19 cellular contexts compared by ENCODE assay signal in genomic region chr20:46063151-46063550, GRCh38. TPM values are rescaled to one million over a fixed set of nuclear protein-coding genes. Genes with fewer than 3 reads are reported as not detected.
DNase-seq lines count a peak whose midpoint lies in the region; ATAC-seq and TF ChIP-seq lines count a peak whose summit lies in the region.
"Had no signal": no experiment of that assay in that cellular context is flagged by ENCODE, and none has a peak within 500 bp of the region (broad histone marks: within the 10 kb centered on the region; RNA-seq: fewer than 3 reads in every experiment).

No MANE protein-coding gene starts in this region.

- WGBS in endodermal cell (ENCODE audit: insufficient coverage in 1 of 2, insufficient read length in 1 of 2), 2 experiments = 97 to 100% methylated on average over 2 to 8 of the region's 8 CpGs

- intact Hi-C loops in activated CD4-positive, alpha-beta memory T cell treated with anti-CD3 and anti-CD28 coated beads for 36 hours (cut with micrococcal nuclease) = loop anchor here (2.0 kb wide), 1 partner anchor 26 kb away; the partner anchor contains the start of gene NCOA5

- H3K27me3 Mint-ChIP-seq in activated T-cell treated with anti-CD3 and anti-CD28 coated beads, Interleukin-2, amount 50 U/mL, for 72 hours (ENCODE audit: low read depth) = peaks cover 10% of the 10 kb centered on the region
- H3K27me3 Mint-ChIP-seq in activated CD4-positive, alpha-beta memory T cell treated with anti-CD3 and anti-CD28 coated beads for 36 hours = peaks cover 1% of the 10 kb centered on the region
- H3K27me3 Mint-ChIP-seq in endodermal cell (ENCODE audit: insufficient read depth) (peaks cover 15% of the 10 kb centered on the region), T-helper 17 cell (peaks cover 6% of the 10 kb centered on the region)

- peaks cover 19% of the 10 kb centered on the region for H3K27me3 ChIP-seq in endodermal cell (ENCODE audit: control insufficient read depth, insufficient read depth, low read length, poor library complexity, severe bottlenecking)

- H3K36me3 Mint-ChIP-seq in activated T-cell treated with anti-CD3 and anti-CD28 coated beads, Interleukin-2, amount 50 U/mL, for 72 hours (ENCODE audit: insufficient read depth in 2 of 2) = peaks cover 22 to 47% of the 10 kb centered on the region in 2 donors
- H3K36me3 Mint-ChIP-seq in activated CD4-positive, alpha-beta memory T cell treated with anti-CD3 and anti-CD28 coated beads for 36 hours = peaks cover 72% of the 10 kb centered on the region
- peaks cover 65% of the 10 kb centered on the region for H3K36me3 Mint-ChIP-seq in endodermal cell (ENCODE audit: low read depth)
- peaks cover 24% of the 10 kb centered on the region for H3K36me3 Mint-ChIP-seq in T-helper 17 cell (ENCODE audit: low read depth)

- peaks cover 56% of the 10 kb centered on the region for H3K4me1 Mint-ChIP-seq in activated T-cell treated with anti-CD3 and anti-CD28 coated beads, Interleukin-2, amount 50 U/mL, for 72 hours (ENCODE audit: low read depth)
- H3K4me1 Mint-ChIP-seq in activated CD4-positive, alpha-beta memory T cell treated with anti-CD3 and anti-CD28 coated beads for 36 hours (ENCODE audit: low read depth) = peaks cover 61% of the 10 kb centered on the region
- H3K4me1 Mint-ChIP-seq in endodermal cell = peaks cover 7% of the 10 kb centered on the region
- H3K4me1 Mint-ChIP-seq in T-helper 17 cell = peaks cover 49% of the 10 kb centered on the region

- no peak overlapping the region for H3K9ac ChIP-seq in endodermal cell (ENCODE audit: extremely low read depth, low read length, poor library complexity, severe bottlenecking)

- CTCF ChIA-PET in activated CD4-positive, alpha-beta memory T cell treated with anti-CD3 and anti-CD28 coated beads for 36 hours (lab: Charles Lee) = interaction anchor here (1.5 to 1.8 kb wide), 2 partner anchors 49 to 50 kb away, joined by 4 to 7 read pairs; no protein-coding TSS in a partner anchor

- H3K27ac Mint-ChIP-seq in activated T-cell treated with anti-CD3 and anti-CD28 coated beads, Interleukin-2, amount 50 U/mL, for 72 hours = peak overlapping the region; percentile 10
- peak overlapping the region; percentile 68 for H3K27ac Mint-ChIP-seq in activated CD4-positive, alpha-beta memory T cell treated with anti-CD3 and anti-CD28 coated beads for 36 hours
- no peak overlapping the region for H3K27ac Mint-ChIP-seq in endodermal cell
- H3K27ac Mint-ChIP-seq in T-helper 17 cell = no peak overlapping the region
- H3K27ac Mint-ChIP-seq: CD4-positive, alpha-beta T cell had no signal

- H3K4me1 ChIP-seq in endodermal cell (ENCODE audit: control insufficient read depth, insufficient read depth, low read length) = no peaks in the 10 kb centered on the region

- peak in 1 of 2 donors; percentile 5 for ATAC-seq in activated T-cell treated with anti-CD3 and anti-CD28 coated beads, Interleukin-2, amount 50 U/mL, for 72 hours (replicated peaks in 1 of 2)
- no peak for ATAC-seq in T-helper 17 cell
- no peak for ATAC-seq in GM19397 (IDR thresholded peaks at IDR 0.05; ENCODE audit: unreplicated experiment)
- ATAC-seq: K562 had no signal

- H3K36me3 ChIP-seq in endodermal cell (ENCODE audit: control insufficient read depth, insufficient read depth, low read length) = peaks cover 70% of the 10 kb centered on the region

- no peak for DNase-seq in activated T-cell treated with anti-CD3 and anti-CD28 coated beads, Interleukin-2, amount 50 U/mL, for 72 hours
- DNase-seq in activated T-cell treated with anti-CD3 and anti-CD28 coated beads for 4 hours = no peak
- no peak for DNase-seq in activated CD4-positive, alpha-beta memory T cell treated with anti-CD3 and anti-CD28 coated beads for 36 hours
- DNase-seq in endodermal cell = peak; percentile 26
- no peak for DNase-seq in T-helper 17 cell
- no peak for DNase-seq in NCI-H69 (lab: John Stamatoyannopoulos, UW)
- DNase-seq: AML-193; Calu3; CD4-positive, alpha-beta T cell; NCI-H1092; NCI-H1694; NCI-H345; NCI-H526 treated with DMSO at 0.1 percent for 48 hours; NK-92 treated with Interleukin-12 subunit alpha and Interleukin-12 subunit beta, amount 100 ng/mL, for 24 hours had no signal

- H3K9me3 Mint-ChIP-seq in activated T-cell treated with anti-CD3 and anti-CD28 coated beads, Interleukin-2, amount 50 U/mL, for 72 hours = no peaks in the 10 kb centered on the region
- no peaks in the 10 kb centered on the region for H3K9me3 Mint-ChIP-seq in activated CD4-positive, alpha-beta memory T cell treated with anti-CD3 and anti-CD28 coated beads for 36 hours
- H3K9me3 Mint-ChIP-seq in endodermal cell = no peaks in the 10 kb centered on the region
- H3K9me3 Mint-ChIP-seq: CD4-positive, alpha-beta T cell had no signal

- H3K9me3 ChIP-seq in endodermal cell (ENCODE audit: control insufficient read depth, low read length) (no peaks in the 10 kb centered on the region), T-helper 17 cell (ENCODE audit: control insufficient read depth, low read length, poor library complexity, severe bottlenecking) (no peaks in the 10 kb centered on the region)

- H3K4me3 Mint-ChIP-seq in activated T-cell treated with anti-CD3 and anti-CD28 coated beads, Interleukin-2, amount 50 U/mL, for 72 hours = peak overlapping the region in 1 of 2 donors; percentile 0
- H3K4me3 Mint-ChIP-seq in activated CD4-positive, alpha-beta memory T cell treated with anti-CD3 and anti-CD28 coated beads for 36 hours = no peak overlapping the region
- H3K4me3 Mint-ChIP-seq in endodermal cell (no peak overlapping the region), T-helper 17 cell (no peak overlapping the region)
- H3K4me3 Mint-ChIP-seq: CD4-positive, alpha-beta T cell had no signal

- no peak for TF ChIP-seq CTCF in endodermal cell (conservative IDR thresholded peaks at IDR 0.05)

- H3K4me3 ChIP-seq in endodermal cell (ENCODE audit: low read length) = no peak overlapping the region
- H3K4me3 ChIP-seq: K562 had no signal

- no peak overlapping the region for H3K27ac ChIP-seq in endodermal cell (ENCODE audit: low read depth, low read length)
- H3K27ac ChIP-seq: HL-60, RWPE1 had no signal

- POLR2A ChIA-PET in activated CD4-positive, alpha-beta memory T cell treated with anti-CD3 and anti-CD28 coated beads for 36 hours (lab: Charles Lee) = no interaction called here

RNA-seq across cellular contexts. Expression of gene NCOA5, which starts 26.6 kb away (rescaled TPM):
- 10 to 100 TPM; 18.2 to 19.2 TPM for total RNA-seq in activated T-cell treated with anti-CD3 and anti-CD28 coated beads, Interleukin-2, amount 50 U/mL, for 72 hours
- 10 to 100 TPM; 13.1 to 13.7 TPM for total RNA-seq in activated CD4-positive, alpha-beta memory T cell treated with anti-CD3 and anti-CD28 coated beads for 36 hours
- total RNA-seq in endodermal cell = 10 to 100 TPM; 19.3 to 28.7 TPM
- polyA plus RNA-seq in endodermal cell (2013, experiment 1 of 2) = 26.8 TPM
- 25.4 TPM for polyA plus RNA-seq in endodermal cell (2013, experiment 2 of 2)
- total RNA-seq in T-helper 17 cell = 10 to 100 TPM; 14.5 to 15.0 TPM

RNA-seq across cellular contexts. Expression of gene SLC12A5, which starts 34.1 kb away (rescaled TPM):
- total RNA-seq in activated T-cell treated with anti-CD3 and anti-CD28 coated beads, Interleukin-2, amount 50 U/mL, for 72 hours = 1 to 10 TPM; 1.2 to 3.2 TPM
- total RNA-seq in activated CD4-positive, alpha-beta memory T cell treated with anti-CD3 and anti-CD28 coated beads for 36 hours = under 1 TPM in 1 of 2 experiments, not detected in 1; 0.97 TPM
- total RNA-seq in endodermal cell (10 to 100 TPM in 1 of 2 donors, 1 to 10 TPM in 1; 5.7 to 10.2 TPM), T-helper 17 cell (not detected)
- polyA plus RNA-seq in endodermal cell (2013, experiment 1 of 2) = 7.2 TPM
- 7.4 TPM for polyA plus RNA-seq in endodermal cell (2013, experiment 2 of 2)

RNA-seq across cellular contexts. Expression of gene MMP9, which starts 54.4 kb away (rescaled TPM):
- under 1 TPM in 1 of 2 donors, not detected in 1; 0.14 TPM for total RNA-seq in activated T-cell treated with anti-CD3 and anti-CD28 coated beads, Interleukin-2, amount 50 U/mL, for 72 hours
- total RNA-seq in activated CD4-positive, alpha-beta memory T cell treated with anti-CD3 and anti-CD28 coated beads for 36 hours = under 1 TPM; 0.10 to 0.12 TPM
- total RNA-seq in endodermal cell = under 1 TPM; 0.15 to 0.29 TPM
- 0.32 TPM for polyA plus RNA-seq in endodermal cell (2013, experiment 1 of 2)
- polyA plus RNA-seq in endodermal cell (2013, experiment 2 of 2) = 0.83 TPM
- 1 to 10 TPM; 2.6 to 2.7 TPM for total RNA-seq in T-helper 17 cell
- total RNA-seq: Calu3, K562 had no signal

RNA-seq across cellular contexts. Expression of gene CD40, which starts 55.0 kb away (rescaled TPM):
- 1 to 10 TPM; 3.6 to 4.2 TPM for total RNA-seq in activated T-cell treated with anti-CD3 and anti-CD28 coated beads, Interleukin-2, amount 50 U/mL, for 72 hours
- 1 to 10 TPM; 3.2 to 4.0 TPM for total RNA-seq in activated CD4-positive, alpha-beta memory T cell treated with anti-CD3 and anti-CD28 coated beads for 36 hours
- 10 to 100 TPM in 1 of 2 donors, 1 to 10 TPM in 1; 9.0 to 16.4 TPM for total RNA-seq in endodermal cell
- 5.4 TPM for polyA plus RNA-seq in endodermal cell (2013, experiment 1 of 2)
- 5.1 TPM for polyA plus RNA-seq in endodermal cell (2013, experiment 2 of 2)
- total RNA-seq in T-helper 17 cell = 1 to 10 TPM in 1 of 2 donors, under 1 TPM in 1; 0.68 to 5.8 TPM
- total RNA-seq: M059J had no signal

Comparison
In these comparisons a context has a peak if more than half of its experiments do, and no peak if none do; other contexts are left out.
1. H3K27ac Mint-ChIP-seq: peak in activated T-cell treated with anti-CD3 and anti-CD28 coated beads, Interleukin-2, amount 50 U/mL, for 72 hours (single experiment) and activated CD4-positive, alpha-beta memory T cell treated with anti-CD3 and anti-CD28 coated beads for 36 hours (single experiment); none in endodermal cell (single experiment) and T-helper 17 cell (single experiment).